Comparison of ENCODE assay signal across 10 cellular contexts in genomic region chr2:28358668-28359201, GRCh38. TPM values are rescaled to one million over a fixed set of nuclear protein-coding genes. Genes with fewer than 3 reads are reported as not detected.
DNase-seq lines count a peak whose midpoint lies in the region; ATAC-seq lines count a peak whose summit lies in the region.
"Had no signal": no experiment of that assay in that cellular context is flagged by ENCODE, and none has a peak within 500 bp of the region (broad histone marks: within the 10 kb centered on the region; RNA-seq: fewer than 3 reads in every experiment).

No MANE protein-coding gene starts in this region.

- peak overlapping the region; percentile 44; the same call in 1 of the 2 replicates for H3K4me3 ChIP-seq in BLaER1
- no peak overlapping the region for H3K4me3 ChIP-seq in SJCRH30

- H3K9ac ChIP-seq in BLaER1, result no peak overlapping the region; the same call in 1 of the 2 replicates

- H3K27me3 ChIP-seq in BLaER1 (no peaks in the 10 kb centered on the region), SJCRH30 (no peaks in the 10 kb centered on the region)

- H3K4me2 ChIP-seq in BLaER1, result peak overlapping the region; percentile 99

- H3K4me1 ChIP-seq in BLaER1 (peaks cover 61% of the 10 kb centered on the region), SJCRH30 (peaks cover 78% of the 10 kb centered on the region)

- H3K36me3 ChIP-seq in BLaER1, result no peaks in the 10 kb centered on the region
- no peaks in the 10 kb centered on the region for H3K36me3 ChIP-seq in SJCRH30

- peaks cover 16 to 35% (median 16%) of the 10 kb centered on the region in 3 donors for H3K27me3 Mint-ChIP-seq in immature natural killer cell (ENCODE audit: low read depth in 3 of 3)

- H3K9me3 Mint-ChIP-seq in immature natural killer cell, result peaks cover 0 to 4% (median 0%) of the 10 kb centered on the region in 6 donors
- H3K9me3 Mint-ChIP-seq: neural crest cell had no signal

- H3K36me3 Mint-ChIP-seq in immature natural killer cell, result no peaks in the 10 kb centered on the region

- H3K4me1 Mint-ChIP-seq in immature natural killer cell, result peaks cover 60 to 68% of the 10 kb centered on the region in 2 donors

- ATAC-seq in GM21360 (IDR thresholded peaks at IDR 0.05; ENCODE audit: unreplicated experiment) (peak; percentile 13), GM18519 (IDR thresholded peaks at IDR 0.05; ENCODE audit: low FRiP score, unreplicated experiment) (no peak)

- no peaks in the 10 kb centered on the region for H3K9me3 ChIP-seq in BLaER1
- no peaks in the 10 kb centered on the region for H3K9me3 ChIP-seq in SJCRH30 (replicated peaks)

- DNase-seq in SJCRH30 (no peak), immature natural killer cell (peak in 1 of 3 donors; percentile 23), COLO829 (ENCODE audit: low spot score) (no peak), NCI-H2081 (lab: John Stamatoyannopoulos, UW) (no peak), HuH-7.5 (ENCODE audit: low spot score) (no peak)
- DNase-seq: NCI-H1694 treated with DMSO at 0.1 percent for 48 hours had no signal

- H3K27ac Mint-ChIP-seq in immature natural killer cell, result peak overlapping the region; percentile 97 to 100 (median 98)

- H3K4me3 Mint-ChIP-seq in immature natural killer cell, result peak overlapping the region; percentile 80 to 85 (median 83)
- H3K4me3 Mint-ChIP-seq: neural crest cell had no signal

- no peaks in the 10 kb centered on the region for H4K20me1 ChIP-seq in BLaER1

- H3K27ac ChIP-seq in BLaER1 (peak overlapping the region; percentile 73), SJCRH30 (peak overlapping the region; percentile 76)

RNA-seq across cellular contexts. Expression of gene FOSL2, which starts 33.9 kb away (rescaled TPM):
- total RNA-seq in SJCRH30 (2014; rRNA removed; shearing (Covaris generic)), result 30.0 and 30.7 TPM in 2 replicates
- 10 to 100 TPM; 27.2 to 54.3 (median 28.7) TPM for polyA plus RNA-seq in immature natural killer cell
